8 cellular contexts compared by ENCODE assay signal in the genomic region with DNA sequence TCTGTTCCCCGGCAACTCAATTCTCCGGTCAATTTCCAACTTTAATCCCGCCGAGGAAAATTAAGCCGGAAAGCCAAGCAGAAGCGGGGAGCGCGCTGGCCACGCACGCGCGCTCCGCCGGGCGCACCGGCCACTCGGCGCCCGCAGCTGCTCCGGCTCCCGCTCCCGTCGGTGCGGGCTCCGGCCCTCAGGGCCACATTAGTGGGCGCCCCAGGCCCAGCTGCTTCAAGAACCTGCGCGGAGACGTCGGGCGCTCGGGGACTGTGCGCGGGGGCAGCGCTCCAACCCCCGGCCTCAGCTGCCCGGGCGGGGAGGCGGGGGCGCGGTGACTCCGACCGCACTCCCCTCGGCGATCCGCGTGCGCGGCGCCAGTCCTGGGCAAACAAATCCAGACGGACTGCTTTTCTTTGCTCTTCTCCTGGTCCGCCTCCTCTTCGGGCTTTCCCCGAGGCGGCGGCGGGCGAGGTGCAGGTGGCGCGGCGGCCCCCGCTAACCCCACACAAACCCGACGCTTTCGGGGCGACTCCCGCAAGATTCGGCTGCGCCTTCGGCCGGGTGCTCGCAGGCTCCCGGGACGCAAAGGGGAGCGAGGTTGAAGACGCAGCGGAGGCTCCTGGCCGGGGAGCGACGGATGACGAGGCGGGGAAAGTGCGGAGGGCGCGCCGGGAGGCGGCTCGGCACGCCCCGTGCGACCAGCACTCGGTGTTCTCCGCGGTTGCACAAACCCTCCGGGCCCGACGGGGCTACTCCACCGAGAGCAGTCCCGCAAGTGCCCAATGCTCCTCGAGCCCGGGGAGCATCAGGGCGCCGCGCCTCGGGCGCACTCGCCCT. TPM values are rescaled to one million over a fixed set of nuclear protein-coding genes. Genes with fewer than 3 reads are reported as not detected.
DNase-seq lines count a peak whose midpoint lies in the region; ATAC-seq, FAIRE-seq and TF ChIP-seq lines count a peak whose summit lies in the region.
"Not testable (repeated sequence)": the region's sequence is repeated elsewhere in the genome, so short reads cannot be mapped to it uniquely, and the experiment has no call there.

No MANE protein-coding gene starts in this region.

- in situ Hi-C loops in HepG2 (cut with HindIII; ENCODE audit: extremely low pct_ligation_motif_present, low pct_unique_long_range_greater_than_20kb): loop anchor here (10.0 kb wide), 1 partner anchor 164 kb away; no protein-coding TSS in a partner anchor

- H3K4me1 ChIP-seq in ACC112 (ENCODE audit: control insufficient read depth, insufficient read depth, low read length, unreplicated experiment) (peaks cover 12% of the 10 kb centered on the region), HepG2 (ENCODE audit: insufficient read depth, low read length) (peaks cover 37% of the 10 kb centered on the region), sigmoid colon (peaks cover 0 to 40% (median 34%) of the 10 kb centered on the region in 4 donors)

- intact Hi-C loops in HepG2 (cut with micrococcal nuclease; ENCODE audit: unreplicated experiment) (loop anchor here (1.0 to 5.0 kb wide), 3 partner anchors 153 to 450 kb away; no protein-coding TSS in a partner anchor), sigmoid colon (cut with DNase I) (loop anchor here (5.0 to 10.0 kb wide), 6 partner anchors 159 to 1081 kb away; no protein-coding TSS in a partner anchor)

- CTCF ChIA-PET in HepG2 (lab: Yijun Ruan, JAX; ENCODE audit: low intra/inter-chr PET ratio, low total read pairs): not testable (repeated sequence)

- peak overlapping the region; percentile 77 for H2AFZ ChIP-seq in ACC112 (ENCODE audit: low read length, unreplicated experiment)
- H2AFZ ChIP-seq in HepG2 (ENCODE audit: low read length): not testable (repeated sequence)

- 2% methylated on average over 16 of the region's 107 CpGs for WGBS in HepG2 (ENCODE audit: low lambda C conversion rate)
- 1% methylated on average over 107 of the region's 107 CpGs for WGBS in sigmoid colon, 2 donors

- not testable (repeated sequence) for FAIRE-seq in HepG2 (lab: Jason Lieb, UNC)

- H3K36me3 ChIP-seq in ACC112 (ENCODE audit: insufficient read depth, low read length): not testable (repeated sequence)
- peaks cover 0 to 17% of the 10 kb centered on the region in 2 experiments; a peak in 2 of 5 replicates for H3K36me3 ChIP-seq in HepG2 (replicated peaks in 1 of 2; ENCODE audit: control insufficient read depth in 1 of 2, insufficient read depth in 2 of 2, low read length in 2 of 2)
- H3K36me3 ChIP-seq in sigmoid colon: peaks cover 0 to 12% (median 0%) of the 10 kb centered on the region in 4 donors

- not testable (repeated sequence) for BruUV-seq in HepG2 (replicated peaks; lab: Mats Ljungman, UMichigan)

- peaks cover 31% of the 10 kb centered on the region for H4K20me1 ChIP-seq in HepG2 (ENCODE audit: insufficient read depth, low read length)

- peak; percentile 16 for ATAC-seq in GM18909 (IDR thresholded peaks at IDR 0.05; ENCODE audit: poor library complexity, unreplicated experiment)
- peak; percentile 11 for ATAC-seq in HG03135 (IDR thresholded peaks at IDR 0.05; ENCODE audit: unreplicated experiment)
- ATAC-seq in HepG2: peak; percentile 3

- DNase-seq in NCI-H82 (lab: John Stamatoyannopoulos, UW) (peak; percentile 54), activated gamma-delta T cell (lab: John Stamatoyannopoulos, UW) (peak; percentile 39), sigmoid colon (peak; percentile 88)
- not testable (repeated sequence) for DNase-seq in epithelial cell of prostate (ENCODE audit: low read depth, low spot score); HepG2 (ENCODE audit: low spot score)

- H3K27ac ChIP-seq in ACC112 (ENCODE audit: low read depth, low read length) (peak overlapping the region; percentile 78), epithelial cell of prostate (peak overlapping the region; percentile 84), HepG2 (ENCODE audit: extremely low read length, insufficient read depth, low read length) (peak overlapping the region; percentile 91), sigmoid colon (peak overlapping the region; percentile 94 to 96 (median 96))

- peak overlapping the region; percentile 85 for H3K4me3 ChIP-seq in ACC112 (ENCODE audit: low read depth, low read length)
- peak overlapping the region; percentile 87 to 93 (median 92) for H3K4me3 ChIP-seq in HepG2 (replicated peaks in 1 of 3; ENCODE audit: insufficient read depth in 1 of 3, low read depth in 2 of 3, low read length in 3 of 3)
- H3K4me3 ChIP-seq in sigmoid colon: peak overlapping the region; percentile 83 to 95 (median 86)

- TF ChIP-seq POLR2A in HepG2 (IDR thresholded peaks at IDR 0.05; ENCODE audit: insufficient read depth in 1 of 2, low read depth in 2 of 2, low read length in 2 of 2): not testable (repeated sequence)
- TF ChIP-seq POLR2A in sigmoid colon (IDR thresholded peaks at IDR 0.05): peak in 1 of 2 donors; percentile 17

- TF ChIP-seq CTCF in HepG2 (CRISPR knock-in tag; IDR thresholded peaks at IDR 0.05); sigmoid colon (IDR thresholded peaks at IDR 0.05): not testable (repeated sequence)

- H3K9ac ChIP-seq in HepG2 (ENCODE audit: insufficient read depth, low read depth, low read length): peak overlapping the region; percentile 89

- not testable (repeated sequence) for TF ChIP-seq RAD21 in HepG2 (CRISPR knock-in tag; IDR thresholded peaks at IDR 0.05)

- not testable (repeated sequence) for TF ChIP-seq EP300 in HepG2 (IDR thresholded peaks at IDR 0.05; ENCODE audit: low read depth in 2 of 2, low read length in 2 of 2); HepG2 (CRISPR knock-in tag; IDR thresholded peaks at IDR 0.05; ENCODE audit: borderline replicate concordance)
- TF ChIP-seq EP300 in sigmoid colon (IDR thresholded peaks at IDR 0.05): peak in 1 of 4 donors; percentile 23

- H3K9me3 ChIP-seq in HepG2 (ENCODE audit: low read length); sigmoid colon: not testable (repeated sequence)

- H3K27me3 ChIP-seq in ACC112 (ENCODE audit: insufficient read depth, low read length); HepG2 (ENCODE audit: control insufficient read depth in 1 of 2, insufficient read depth in 2 of 2, low read length in 2 of 2); sigmoid colon: not testable (repeated sequence)

- H3K4me2 ChIP-seq in HepG2 (ENCODE audit: low read depth, low read length): peak overlapping the region; percentile 80

- peaks cover 21% of the 10 kb centered on the region for H3K79me2 ChIP-seq in ACC112 (ENCODE audit: control insufficient read depth, insufficient read depth, low read length, unreplicated experiment)
- H3K79me2 ChIP-seq in HepG2 (ENCODE audit: insufficient read depth, low read length): peaks cover 53% of the 10 kb centered on the region

- POLR2A ChIA-PET in HepG2 (lab: Yijun Ruan, JAX): interaction anchor here (1.0 to 2.1 kb wide), 5 partner anchors 60 to 898 kb away, joined by 3 to 13 read pairs (median 3); no protein-coding TSS in a partner anchor

TF ChIP-seq in HepG2, 621 proteins besides CTCF, POLR2A, EP300 and RAD21 (continues in another document):
- 0 out of 2 replicates have a peak, but pooled peaks have one; percentile 4 for TF ChIP-seq ISL2 (CRISPR knock-in tag; IDR thresholded peaks at IDR 0.05)
- TF ChIP-seq UBTF (CRISPR knock-in tag; IDR thresholded peaks at IDR 0.05): peak; percentile 69; the same call in 1 of the 2 replicates
- TF ChIP-seq AKAP8 (CRISPR knock-in tag; IDR thresholded peaks at IDR 0.05): 0 out of 2 replicates have a peak, but pooled peaks have one; percentile 1

RNA-seq across cellular contexts. Expression of gene TLE1, which starts 0.9 kb away (rescaled TPM):
- total RNA-seq in HepG2 (2016; rRNA removed; fragmentation: Illumina TruSeq; extraction: Trizol) (30.7 and 35.9 TPM in 2 replicates), sigmoid colon (10 to 100 TPM; 45.7 to 54.6 (median 50.6) TPM)
- total RNA-seq in HepG2 (2016; cell fraction: cytosol; rRNA removed; fragmentation: Illumina TruSeq; extraction: Trizol; ENCODE audit: low read depth): 10.5 and 15.5 TPM in 2 replicates
- 28.4 and 35.8 TPM in 2 replicates for total RNA-seq in HepG2 (2016; cell fraction: insoluble cytoplasmic fraction; rRNA removed; fragmentation: Illumina TruSeq; extraction: Trizol)
- 21.3 and 25.1 TPM in 2 replicates for total RNA-seq in HepG2 (2016; cell fraction: membrane; rRNA removed; fragmentation: Illumina TruSeq; extraction: Trizol)
- total RNA-seq in HepG2 (2016; cell fraction: nucleus; rRNA removed; fragmentation: Illumina TruSeq; extraction: Trizol): 32.7 and 35.7 TPM in 2 replicates
- polyA plus RNA-seq in HepG2 (2011; rRNA removed) (109 and 121 TPM in 2 replicates), sigmoid colon (10 to 100 TPM; 28.9 to 43.4 (median 30.0) TPM)
- polyA plus RNA-seq in HepG2 (2011; cell fraction: cytosol; rRNA removed): 81.0 and 82.2 TPM in 2 replicates
- 88.7 and 102 TPM in 2 replicates for polyA plus RNA-seq in HepG2 (2011; cell fraction: nucleus; rRNA removed)
- 76.2 and 83.2 TPM in 2 replicates for polyA plus RNA-seq in HepG2 (2012)
- 5.7 and 6.0 TPM in 2 replicates for polyA plus RNA-seq in HepG2 (2016; cell fraction: cytosol; fragmentation: Illumina TruSeq; extraction: Trizol; ENCODE audit: low read depth)
- polyA plus RNA-seq in HepG2 (2016; cell fraction: insoluble cytoplasmic fraction; fragmentation: Illumina TruSeq; extraction: Trizol; ENCODE audit: low read depth): 37.9 and 46.7 TPM in 2 replicates
- polyA plus RNA-seq in HepG2 (2016; cell fraction: membrane; fragmentation: Illumina TruSeq; extraction: Trizol; ENCODE audit: low read depth): 16.5 and 18.0 TPM in 2 replicates
- 51.4 and 59.9 TPM in 2 replicates for polyA plus RNA-seq in HepG2 (2016; cell fraction: nucleus; fragmentation: Illumina TruSeq; extraction: Trizol; ENCODE audit: insufficient read depth, low read depth)
- polyA minus RNA-seq in HepG2 (2011; rRNA and poly(A)+ RNA removed; ENCODE audit: low replicate concordance): 0.94 and 127 TPM in 2 replicates
- polyA minus RNA-seq in HepG2 (2011; cell fraction: cytosol; rRNA and poly(A)+ RNA removed): 63.4 and 65.8 TPM in 2 replicates
- polyA minus RNA-seq in HepG2 (2011; cell fraction: nucleus; rRNA and poly(A)+ RNA removed): 111 and 120 TPM in 2 replicates
